10 cellular contexts compared by ENCODE assay signal in genomic region chr3:43477600-43477999, GRCh38.
DNase-seq lines count a peak whose midpoint lies in the region; ATAC-seq and TF ChIP-seq lines count a peak whose summit lies in the region.
"Had no signal": no experiment of that assay in that cellular context is flagged by ENCODE, and none has a peak within 500 bp of the region (broad histone marks: within the 10 kb centered on the region; RNA-seq: fewer than 3 reads in every experiment).

No MANE protein-coding gene starts in this region.

- no peaks in the 10 kb centered on the region for H3K4me1 ChIP-seq in transverse colon
- no peaks in the 10 kb centered on the region for H3K4me1 ChIP-seq in vagina

- peak; percentile 57 for DNase-seq in Right ventricle myocardium superior
- DNase-seq in Right ventricle myocardium inferior (ENCODE audit: missing footprints) = no peak
- DNase-seq in effector CD4-positive, alpha-beta T cell = peak; percentile 65
- DNase-seq in stimulated activated CD4-positive, alpha-beta T cell treated with anti-CD3 and anti-CD28 coated beads, Interleukin-12 subunit alpha, Interleukin-12 subunit beta, amount 100 ng/mL, for 4 hours = peak; percentile 30
- DNase-seq in transverse colon = peak; percentile 13
- no peak for DNase-seq in vagina (ENCODE audit: extremely low spot score in 2 of 2)
- no peak for DNase-seq in DMS79 (lab: John Stamatoyannopoulos, UW)
- DNase-seq: GOT3, hippocampal formation had no signal

- TF ChIP-seq EP300 in transverse colon (IDR thresholded peaks at IDR 0.05; ENCODE audit: low read depth) = no peak

- in situ Hi-C loops in transverse colon (cut with MboI; ENCODE audit: low pct_ligation_motif_present in 1 of 4, low pct_unique_long_range_greater_than_20kb in 1 of 4, low sequenced_read_pairs in 3 of 4) = no loop called here

- H3K4me3 ChIP-seq in transverse colon (no peak overlapping the region), vagina (no peak overlapping the region)

- H3K9me3 ChIP-seq in transverse colon (no peaks in the 10 kb centered on the region), vagina (no peaks in the 10 kb centered on the region)

- TF ChIP-seq POLR2A in transverse colon (IDR thresholded peaks at IDR 0.05) (no peak), vagina (IDR thresholded peaks at IDR 0.05) (no peak)

- TF ChIP-seq CTCF in transverse colon (IDR thresholded peaks at IDR 0.05) (no peak), vagina (IDR thresholded peaks at IDR 0.05) (no peak)

- intact Hi-C loops in Right ventricle myocardium superior (cut with DNase I) (no loop called here), Right ventricle myocardium inferior (cut with DNase I) (no loop called here), transverse colon (cut with DNase I; ENCODE audit: low total_unique reads) (loop anchor here (1.0 kb wide), 1 partner anchor 24 kb away; no protein-coding TSS in a partner anchor), vagina (cut with DNase I) (no loop called here)

- no peak overlapping the region for H3K27ac ChIP-seq in transverse colon
- H3K27ac ChIP-seq in vagina = no peak overlapping the region

- WGBS in transverse colon (ENCODE audit: low coverage in 1 of 2), 2 donors = 83 to 100% methylated on average over 1 to 6 of the region's 6 CpGs

- ATAC-seq in Right ventricle myocardium superior (ENCODE audit: poor library complexity) (no peak), Right ventricle myocardium inferior (no peak), GM19023 (IDR thresholded peaks at IDR 0.05; ENCODE audit: unreplicated experiment) (no peak)

- H3K36me3 ChIP-seq in transverse colon = no peaks in the 10 kb centered on the region
- H3K36me3 ChIP-seq in vagina = no peaks in the 10 kb centered on the region

- H3K27me3 ChIP-seq in transverse colon = no peaks in the 10 kb centered on the region
- no peaks in the 10 kb centered on the region for H3K27me3 ChIP-seq in vagina

Comparison
In these comparisons a context has a peak if more than half of its experiments do, and no peak if none do; other contexts are left out.
1. DNase-seq: peak in Right ventricle myocardium superior (single experiment), effector CD4-positive, alpha-beta T cell (single experiment), stimulated activated CD4-positive, alpha-beta T cell treated with anti-CD3 and anti-CD28 coated beads, Interleukin-12 subunit alpha, Interleukin-12 subunit beta, amount 100 ng/mL, for 4 hours (single experiment) and transverse colon (single experiment); none in Right ventricle myocardium inferior (single experiment), vagina (0 of 2) and DMS79 (single experiment).